Comparison of ENCODE assay signal across 9 cellular contexts in genomic region chr2:185239491-185239890, GRCh38.
"Had no signal": no experiment of that assay in that cellular context is flagged by ENCODE, and none has a peak within 500 bp of the region (broad histone marks: within the 10 kb centered on the region; RNA-seq: fewer than 3 reads in every experiment).

No MANE protein-coding gene starts in this region.

- H3K36me3 ChIP-seq: HAP-1 had no signal

- H3K4me3 ChIP-seq: GM23338, HAP-1, K562 had no signal

- ATAC-seq: GM23338, HCT116, K562 had no signal

- H3K27ac ChIP-seq: HL-60 had no signal

- H3K9me3 ChIP-seq: HAP-1 had no signal

- H3K4me1 ChIP-seq: HAP-1 had no signal

- FAIRE-seq: H1, K562 had no signal

- DNase-seq: H7, IMR-90, KG1 had no signal
